ENCODE assay signal across 1 cellular context in the genomic region with DNA sequence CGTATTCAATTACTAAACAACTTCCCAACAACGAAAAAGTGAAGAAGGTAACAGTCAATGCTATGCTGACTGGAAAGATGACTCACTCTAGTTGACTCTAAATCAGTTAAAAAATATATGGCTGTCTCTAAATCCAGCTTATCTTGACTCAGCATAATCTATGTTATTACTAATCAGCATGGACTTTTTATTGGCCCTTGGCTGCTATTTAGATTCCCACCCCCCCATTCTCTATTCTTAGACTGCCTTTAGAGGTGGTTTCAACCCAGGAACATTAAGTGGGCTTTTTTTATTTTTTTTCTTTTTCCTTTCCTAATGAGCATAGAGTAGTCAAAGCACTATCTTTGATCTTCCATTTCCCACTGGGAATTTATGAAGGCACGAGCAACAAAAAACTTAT.
TF ChIP-seq lines count a peak whose summit lies in the region.

No MANE protein-coding gene starts in this region.

TF ChIP-seq in endothelial cell of umbilical vein, 7 proteins besides CTCF, POLR2A, EP300 and RAD21 (continued from another document):
- TF ChIP-seq, protein P1, sequence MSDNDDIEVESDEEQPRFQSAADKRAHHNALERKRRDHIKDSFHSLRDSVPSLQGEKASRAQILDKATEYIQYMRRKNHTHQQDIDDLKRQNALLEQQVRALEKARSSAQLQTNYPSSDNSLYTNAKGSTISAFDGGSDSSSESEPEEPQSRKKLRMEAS (IDR thresholded peaks at IDR 0.05; ENCODE audit: insufficient read depth, insufficient read length), result no peak
- no peak for TF ChIP-seq POLR2AphosphoS5 (IDR thresholded peaks at IDR 0.05; ENCODE audit: insufficient read depth, low read depth, low read length)
- no peak for TF ChIP-seq JUN (IDR thresholded peaks at IDR 0.05; ENCODE audit: borderline replicate concordance, insufficient read depth, insufficient read length, low read depth)
- peak; percentile 40 for TF ChIP-seq FOS (IDR thresholded peaks at IDR 0.05; ENCODE audit: borderline replicate concordance, insufficient read depth, low read length)
